In genomic region chr14:67358914-67359313, GRCh38 we compare ENCODE assay signal across 8 cellular contexts. TPM values are rescaled to one million over a fixed set of nuclear protein-coding genes. Genes with fewer than 3 reads are reported as not detected.
DNase-seq lines count a peak whose midpoint lies in the region; ATAC-seq and TF ChIP-seq lines count a peak whose summit lies in the region.

No MANE protein-coding gene starts in this region.

- peak overlapping the region; percentile 91 for H2AFZ ChIP-seq in PC-9
- H2AFZ ChIP-seq in parathyroid adenoma, result peak overlapping the region; percentile 78

- H3K27me3 ChIP-seq in PC-9 (ENCODE audit: insufficient read depth, low read depth) (no peaks in the 10 kb centered on the region), parathyroid adenoma (ENCODE audit: control insufficient read depth, insufficient read depth, low read length) (no peaks in the 10 kb centered on the region)

- no peak overlapping the region for H3K9ac ChIP-seq in parathyroid adenoma

- H3K9me3 ChIP-seq in PC-9 (ENCODE audit: insufficient read depth, low read depth), result no peaks in the 10 kb centered on the region
- H3K9me3 ChIP-seq in parathyroid adenoma (ENCODE audit: control insufficient read depth, low read length), result no peaks in the 10 kb centered on the region

- DNase-seq in NCI-H2196 (lab: John Stamatoyannopoulos, UW; ENCODE audit: unreplicated experiment) (peak; percentile 17), NCI-H2196 treated with DMSO at 0.1 percent for 48 hours (lab: John Stamatoyannopoulos, UW; ENCODE audit: unreplicated experiment) (no peak), PC-9 (no peak), erythroblast (lab: John Stamatoyannopoulos, UW) (peak; percentile 40 to 54)
- DNase-seq in activated CD4-positive, alpha-beta T cell treated with anti-CD3 and anti-CD28 coated beads for 48 hours, result no peak

- H3K4me2 ChIP-seq in PC-9 (peak overlapping the region; percentile 94), parathyroid adenoma (ENCODE audit: low read length) (peak overlapping the region; percentile 84)

- H3K36me3 ChIP-seq in PC-9 (ENCODE audit: low read depth) (peaks cover 8% of the 10 kb centered on the region), parathyroid adenoma (ENCODE audit: control insufficient read depth, insufficient read depth, low read length) (no peaks in the 10 kb centered on the region)

- no peak for ATAC-seq in HG02885 (IDR thresholded peaks at IDR 0.05; ENCODE audit: poor library complexity, unreplicated experiment)
- no peak for ATAC-seq in GM21786 (IDR thresholded peaks at IDR 0.05; ENCODE audit: unreplicated experiment)

- BruUV-seq in PC-9 (replicated peaks; lab: Mats Ljungman, UMichigan), result no TSS peak

- H3K4me1 ChIP-seq in PC-9 (replicated peaks; ENCODE audit: insufficient read depth) (peaks cover 44% of the 10 kb centered on the region), parathyroid adenoma (no peaks in the 10 kb centered on the region)

- CTCF ChIA-PET in PC-9 (lab: Charles Lee), result no interaction called here

- intact Hi-C loops in PC-9 (cut with micrococcal nuclease; ENCODE audit: unreplicated experiment), result loop anchor here (1.0 kb wide), 1 partner anchor 192 kb away; no protein-coding TSS in a partner anchor

- no peak for TF ChIP-seq POLR2A in erythroblast (IDR thresholded peaks at IDR 0.05; ENCODE audit: low read length)

- POLR2A ChIA-PET in PC-9 (lab: Charles Lee; ENCODE audit: unreplicated experiment), result interaction anchor here (0.6 kb wide), 1 partner anchor 544 kb away, joined by 4 read pairs; no protein-coding TSS in a partner anchor

- peak overlapping the region; percentile 75 for H3K4me3 ChIP-seq in PC-9
- peak overlapping the region; percentile 96 for H3K4me3 ChIP-seq in parathyroid adenoma (ENCODE audit: low read depth, low read length)

- no peak for TF ChIP-seq CTCF in PC-9 (conservative IDR thresholded peaks at IDR 0.05)
- no peak for TF ChIP-seq CTCF in parathyroid adenoma (IDR thresholded peaks at IDR 0.05)

- H4K20me1 ChIP-seq in PC-9 (ENCODE audit: insufficient read depth), result peaks cover 29% of the 10 kb centered on the region

- H3K27ac ChIP-seq in PC-9 (peak overlapping the region; percentile 71), parathyroid adenoma (peak overlapping the region; percentile 94)

- H3K79me2 ChIP-seq in PC-9 (ENCODE audit: low read depth) (peaks cover 88% of the 10 kb centered on the region), parathyroid adenoma (peaks cover 38% of the 10 kb centered on the region)

- peaks cover 9% of the 10 kb centered on the region for H3F3A ChIP-seq in PC-9 (ENCODE audit: insufficient read depth, low read depth)

- H3K9me2 ChIP-seq in PC-9 (ENCODE audit: insufficient read depth), result no peaks in the 10 kb centered on the region

RNA-seq across cellular contexts. Expression of gene ATP6V1D, which starts 0.7 kb away (rescaled TPM):
- total RNA-seq in PC-9 (2021), result 62.7 and 67.9 TPM in 2 replicates

RNA-seq across cellular contexts. Expression of gene EIF2S1, which starts 1.2 kb away (rescaled TPM):
- 144 and 146 TPM in 2 replicates for total RNA-seq in PC-9 (2021)

RNA-seq across cellular contexts. Expression of gene PLEK2, which starts 53.1 kb away (rescaled TPM):
- 32.7 and 46.0 TPM in 2 replicates for total RNA-seq in PC-9 (2021)

Comparison
In these comparisons a context has a peak if more than half of its experiments do, and no peak if none do; other contexts are left out.
1. DNase-seq: peak in NCI-H2196 (single experiment) and erythroblast (2 of 2); none in NCI-H2196 treated with DMSO at 0.1 percent for 48 hours (single experiment), PC-9 (0 of 2) and activated CD4-positive, alpha-beta T cell treated with anti-CD3 and anti-CD28 coated beads for 48 hours (single experiment).